ENCODE assay signal across 23 cellular contexts in the genomic region with DNA sequence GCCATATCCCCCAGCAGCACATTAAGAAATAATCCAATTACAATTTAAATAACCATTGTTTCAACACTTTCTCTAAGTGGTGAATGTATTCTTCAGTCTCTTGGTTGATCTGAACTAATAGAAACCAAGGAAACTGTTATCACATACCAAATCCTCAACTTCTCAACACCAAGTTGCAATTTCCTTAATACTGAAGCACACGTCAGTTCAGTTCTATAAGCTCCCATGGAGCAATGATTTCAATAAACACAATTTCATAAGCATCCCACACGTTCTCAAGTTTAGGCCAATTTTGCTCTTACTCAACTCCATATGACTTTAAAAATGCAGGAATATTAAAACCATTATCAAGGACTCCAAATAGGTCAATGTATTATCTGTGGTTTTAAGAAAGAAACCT. TPM values are rescaled to one million over a fixed set of nuclear protein-coding genes. Genes with fewer than 3 reads are reported as not detected.
DNase-seq lines count a peak whose midpoint lies in the region; ATAC-seq and TF ChIP-seq lines count a peak whose summit lies in the region.
"Had no signal": no experiment of that assay in that cellular context is flagged by ENCODE, and none has a peak within 500 bp of the region (broad histone marks: within the 10 kb centered on the region; RNA-seq: fewer than 3 reads in every experiment).

No MANE protein-coding gene starts in this region.

- H3K27ac Mint-ChIP-seq in natural killer cell = no peak overlapping the region
- H3K27ac Mint-ChIP-seq: activated CD4-positive, alpha-beta T cell treated with anti-CD3 and anti-CD28 coated beads, Interleukin-2, amount 10 ng/mL, durations not matched to agents 7 days and 5 days; neural progenitor cell; stimulated activated naive B cell treated with anti-CD40 and anti-IgM and Interleukin-4, amounts not matched to agents 10 μg/mL and 1 μg/mL and 100 μg/mL, for 72 hours had no signal

- no peak for TF ChIP-seq CTCF in foreskin keratinocyte (conservative IDR thresholded peaks at IDR 0.05)
- TF ChIP-seq CTCF in natural killer cell (IDR thresholded peaks at IDR 0.05) = no peak

- no peak overlapping the region for H3K4me3 Mint-ChIP-seq in natural killer cell
- H3K4me3 Mint-ChIP-seq: activated CD4-positive, alpha-beta T cell treated with anti-CD3 and anti-CD28 coated beads, Interleukin-2, amount 10 ng/mL, durations not matched to agents 7 days and 5 days; neural progenitor cell; stimulated activated naive B cell treated with anti-CD40 and anti-IgM and Interleukin-4, amounts not matched to agents 10 μg/mL and 1 μg/mL and 100 μg/mL, for 72 hours had no signal

- peak overlapping the region; percentile 81 for H3K27ac ChIP-seq in foreskin keratinocyte
- peak overlapping the region in 13 of 21 experiments; percentile 7 to 74 (median 49) for H3K27ac ChIP-seq in skin epidermis
- H3K27ac ChIP-seq: neural progenitor cell had no signal

- H3K4me3 ChIP-seq in adipocyte (ENCODE audit: low read length) = peak overlapping the region; percentile 54
- H3K4me3 ChIP-seq in skin epidermis = peak overlapping the region in 2 of 7 experiments; percentile 9 to 15
- H3K4me3 ChIP-seq: MG63, neural progenitor cell had no signal

- no peaks in the 10 kb centered on the region for H3K9me3 Mint-ChIP-seq in natural killer cell
- H3K9me3 Mint-ChIP-seq: activated CD4-positive, alpha-beta T cell treated with anti-CD3 and anti-CD28 coated beads, Interleukin-2, amount 10 ng/mL, durations not matched to agents 7 days and 5 days; neural progenitor cell; stimulated activated naive B cell treated with anti-CD40 and anti-IgM and Interleukin-4, amounts not matched to agents 10 μg/mL and 1 μg/mL and 100 μg/mL, for 72 hours had no signal

- H3K27me3 ChIP-seq in adipocyte (replicated peaks; ENCODE audit: control insufficient read depth, insufficient read depth, low read length) = no peaks in the 10 kb centered on the region
- no peaks in the 10 kb centered on the region for H3K27me3 ChIP-seq in foreskin keratinocyte
- H3K27me3 ChIP-seq: MG63, neural progenitor cell had no signal

- no peaks in the 10 kb centered on the region for H3K36me3 ChIP-seq in adipocyte (ENCODE audit: control insufficient read depth, insufficient read depth, low read length, severe bottlenecking)
- H3K36me3 ChIP-seq: MG63, neural progenitor cell had no signal

- no peaks in the 10 kb centered on the region for H3K36me3 Mint-ChIP-seq in natural killer cell
- H3K36me3 Mint-ChIP-seq: neural progenitor cell; stimulated activated naive B cell treated with anti-CD40 and anti-IgM and Interleukin-4, amounts not matched to agents 10 μg/mL and 1 μg/mL and 100 μg/mL, for 72 hours had no signal

- DNase-seq in AML-193 (lab: John Stamatoyannopoulos, UW) = peak; percentile 73 to 74
- DNase-seq in adipocyte (ENCODE audit: low read depth) = no peak
- no peak for DNase-seq in foreskin keratinocyte
- DNase-seq in activated T-cell treated with anti-CD3 and anti-CD28 coated beads, Interleukin-2, amount 50 U/mL, for 1 hour = no peak
- DNase-seq in NCI-H748 treated with DMSO at 0.1 percent for 48 hours (lab: John Stamatoyannopoulos, UW) = no peak
- no peak for DNase-seq in natural killer cell
- no peak for DNase-seq in AG08395 (ENCODE audit: low spot score)
- DNase-seq: activated CD4-positive, alpha-beta T cell treated with anti-CD3 and anti-CD28 coated beads, Interleukin-2, amount 10 ng/mL, durations not matched to agents 7 days and 5 days; activated CD8-positive, alpha-beta memory T cell treated with anti-CD3 and anti-CD28 coated beads, Interleukin-2, amount 50 U/mL, for 48 hours; activated gamma-delta T cell treated with Interleukin-2 at 50 U/mL for 16 hours; COR-L47; MG63; midbrain; NCI-H1694; NCI-H446; NK-92 treated with Interleukin-12 subunit alpha and Interleukin-12 subunit beta, amount 100 ng/mL, for 24 hours; retina; stimulated activated naive B cell treated with anti-CD40 and anti-IgM and Interleukin-4, amounts not matched to agents 10 μg/mL and 1 μg/mL and 100 μg/mL, for 72 hours had no signal

- H3K9ac ChIP-seq in adipocyte (ENCODE audit: low read length) = peak overlapping the region; percentile 33
- H3K9ac ChIP-seq: neural progenitor cell had no signal

- ATAC-seq in foreskin keratinocyte = no peak
- ATAC-seq in natural killer cell = no peak
- ATAC-seq: stimulated activated naive B cell treated with anti-CD40 and anti-IgM and Interleukin-4, amounts not matched to agents 10 μg/mL and 1 μg/mL and 100 μg/mL, for 72 hours had no signal

- peaks cover 21% of the 10 kb centered on the region for H3K4me1 ChIP-seq in adipocyte (ENCODE audit: control insufficient read depth, insufficient read depth, low read length)
- peaks cover 21% of the 10 kb centered on the region for H3K4me1 ChIP-seq in foreskin keratinocyte
- H3K4me1 ChIP-seq: neural progenitor cell had no signal

- H3K4me1 Mint-ChIP-seq in natural killer cell = peaks cover 9 to 17% of the 10 kb centered on the region in 2 donors

- no peaks in the 10 kb centered on the region for H3K9me3 ChIP-seq in adipocyte (ENCODE audit: control insufficient read depth, low read length)
- H3K9me3 ChIP-seq: MG63 had no signal

- intact Hi-C loops in natural killer cell (cut with micrococcal nuclease) = no loop called here

- H3K27me3 Mint-ChIP-seq in natural killer cell (ENCODE audit: low read depth in 2 of 2) = peaks cover 14 to 33% of the 10 kb centered on the region in 2 donors

RNA-seq across cellular contexts. Expression of gene ERG, which starts 5.8 kb away (rescaled TPM):
- total RNA-seq in foreskin keratinocyte (0.24 and 0.49 TPM in 2 replicates), natural killer cell (under 1 TPM in 2 of 3 donors, not detected in 1; 0.36 to 0.58 TPM)
- 0.03 and 0.12 TPM in 2 replicates for polyA plus RNA-seq in foreskin keratinocyte
- total RNA-seq: activated CD4-positive, alpha-beta T cell treated with anti-CD3 and anti-CD28 coated beads, Interleukin-2, amount 10 ng/mL, durations not matched to agents 7 days and 5 days; epithelial cell of proximal tubule; IMR-90; RPMI7951 had no signal
- polyA plus RNA-seq: IMR-90 had no signal

Comparison
In these comparisons a context has a peak if more than half of its experiments do, and no peak if none do; other contexts are left out.
1. DNase-seq: peak in AML-193 (2 of 2); none in adipocyte (single experiment), foreskin keratinocyte (0 of 2), activated T-cell treated with anti-CD3 and anti-CD28 coated beads, Interleukin-2, amount 50 U/mL, for 1 hour (single experiment), NCI-H748 treated with DMSO at 0.1 percent for 48 hours (single experiment), natural killer cell (single experiment) and AG08395 (single experiment).